Comparison of ENCODE assay signal across 26 cellular contexts in genomic region chrY:7336023-7336873, GRCh38.
DNase-seq lines count a peak whose midpoint lies in the region; ATAC-seq lines count a peak whose summit lies in the region.
"Had no signal": no experiment of that assay in that cellular context is flagged by ENCODE, and none has a peak within 500 bp of the region (broad histone marks: within the 10 kb centered on the region; RNA-seq: fewer than 3 reads in every experiment).

No MANE protein-coding gene starts in this region.

- ATAC-seq in activated T-cell treated with anti-CD3 and anti-CD28 coated beads, Interleukin-2, amount 50 U/mL, for 4 hours: peak in 1 of 2 donors; percentile 40
- ATAC-seq in T-helper 17 cell: peak; percentile 57
- ATAC-seq in activated naive CD4-positive, alpha-beta T cell treated with anti-CD3 and anti-CD28 coated beads, Interleukin-2, amount 50 U/mL, for 72 hours: peak; percentile 69 to 75
- ATAC-seq in stimulated activated naive CD8-positive, alpha-beta T cell treated with anti-CD3 and anti-CD28 coated beads, Interleukin-15, Interleukin-2, amounts not matched to agents 100 U/mL and 50 U/mL, for 24 hours: peak; percentile 17
- ATAC-seq in HG03378 (IDR thresholded peaks at IDR 0.05; ENCODE audit: unreplicated experiment): no peak
- ATAC-seq: left cardiac atrium, Panc1, SK-N-SH treated with all-trans-retinoic acid at 6 μM for 48 hours had no signal

- H3K9me3 Mint-ChIP-seq in activated T-cell treated with anti-CD3 and anti-CD28 coated beads, Interleukin-2, amount 50 U/mL, for 4 hours: no peaks in the 10 kb centered on the region
- no peaks in the 10 kb centered on the region for H3K9me3 Mint-ChIP-seq in activated naive CD4-positive, alpha-beta T cell treated with anti-CD3 and anti-CD28 coated beads, Interleukin-2, amount 50 U/mL, for 72 hours

- H3K9me3 ChIP-seq in T-helper 17 cell (ENCODE audit: control insufficient read depth, low read length, poor library complexity, severe bottlenecking): no peaks in the 10 kb centered on the region
- H3K9me3 ChIP-seq: colonic mucosa, thyroid gland, vagina had no signal

- DNase-seq in activated T-cell treated with anti-CD3 and anti-CD28 coated beads, Interleukin-2, amount 50 U/mL, for 4 hours: no peak
- DNase-seq in activated T-cell treated with anti-CD3 and anti-CD28 coated beads, Interleukin-2, amount 50 U/mL, for 1 hour: no peak
- DNase-seq in T-helper 17 cell (no peak), activated gamma-delta T cell (lab: John Stamatoyannopoulos, UW) (no peak)
- peak in 1 of 2 donors; percentile 9 for DNase-seq in activated naive CD4-positive, alpha-beta T cell treated with anti-CD3 and anti-CD28 coated beads, Interleukin-2, amount 50 U/mL, for 72 hours (ENCODE audit: low spot score in 2 of 2)
- no peak for DNase-seq in stimulated activated naive CD8-positive, alpha-beta T cell treated with anti-CD3 and anti-CD28 coated beads, Interleukin-15, Interleukin-2, amounts not matched to agents 100 U/mL and 50 U/mL, for 24 hours
- no peak for DNase-seq in stimulated activated CD4-positive, alpha-beta T cell treated with anti-CD3 and anti-CD28 coated beads, Interleukin-2, amount 100 ng/mL, for 24 hours
- DNase-seq: activated CD4-positive, CD25-positive, alpha-beta regulatory T cell treated with anti-CD3 and anti-CD28 coated beads, Interleukin-2, amount 50 U/mL, for 72 hours; activated CD8-positive, alpha-beta memory T cell treated with anti-CD3 and anti-CD28 coated beads, Interleukin-2, amount 50 U/mL, for 4 hours; colonic mucosa; DMS153; effector CD4-positive, alpha-beta T cell; hippocampal formation; IMR-90; left cardiac atrium; MV-4-11; NCI-H146; NCI-H2107; NCI-H345; Right ventricle myocardium superior; thyroid gland had no signal

- H3K27me3 Mint-ChIP-seq in activated T-cell treated with anti-CD3 and anti-CD28 coated beads, Interleukin-2, amount 50 U/mL, for 4 hours (ENCODE audit: low read depth): no peaks in the 10 kb centered on the region
- no peaks in the 10 kb centered on the region for H3K27me3 Mint-ChIP-seq in T-helper 17 cell
- H3K27me3 Mint-ChIP-seq: B cell had no signal

- peaks cover 13% of the 10 kb centered on the region for H3K36me3 Mint-ChIP-seq in activated T-cell treated with anti-CD3 and anti-CD28 coated beads, Interleukin-2, amount 50 U/mL, for 4 hours (ENCODE audit: insufficient read depth)
- peaks cover 2% of the 10 kb centered on the region for H3K36me3 Mint-ChIP-seq in T-helper 17 cell (ENCODE audit: low read depth)
- peaks cover 11 to 39% of the 10 kb centered on the region in 2 donors for H3K36me3 Mint-ChIP-seq in activated naive CD4-positive, alpha-beta T cell treated with anti-CD3 and anti-CD28 coated beads, Interleukin-2, amount 50 U/mL, for 72 hours

- H3K4me1 Mint-ChIP-seq in activated T-cell treated with anti-CD3 and anti-CD28 coated beads, Interleukin-2, amount 50 U/mL, for 4 hours (ENCODE audit: low read depth): peaks cover 59% of the 10 kb centered on the region
- H3K4me1 Mint-ChIP-seq in T-helper 17 cell: peaks cover 31% of the 10 kb centered on the region

- H3K4me3 Mint-ChIP-seq in activated T-cell treated with anti-CD3 and anti-CD28 coated beads, Interleukin-2, amount 50 U/mL, for 4 hours: peak overlapping the region; percentile 68
- H3K4me3 Mint-ChIP-seq in T-helper 17 cell: peak overlapping the region; percentile 50
- H3K4me3 Mint-ChIP-seq: B cell had no signal

- peak overlapping the region; percentile 89 for H3K27ac Mint-ChIP-seq in T-helper 17 cell
- H3K27ac Mint-ChIP-seq in activated naive CD4-positive, alpha-beta T cell treated with anti-CD3 and anti-CD28 coated beads, Interleukin-2, amount 50 U/mL, for 72 hours: peak overlapping the region; percentile 88 to 97
- H3K27ac Mint-ChIP-seq: B cell had no signal
